ENCODE assay signal across 2 cellular contexts in the genomic region with DNA sequence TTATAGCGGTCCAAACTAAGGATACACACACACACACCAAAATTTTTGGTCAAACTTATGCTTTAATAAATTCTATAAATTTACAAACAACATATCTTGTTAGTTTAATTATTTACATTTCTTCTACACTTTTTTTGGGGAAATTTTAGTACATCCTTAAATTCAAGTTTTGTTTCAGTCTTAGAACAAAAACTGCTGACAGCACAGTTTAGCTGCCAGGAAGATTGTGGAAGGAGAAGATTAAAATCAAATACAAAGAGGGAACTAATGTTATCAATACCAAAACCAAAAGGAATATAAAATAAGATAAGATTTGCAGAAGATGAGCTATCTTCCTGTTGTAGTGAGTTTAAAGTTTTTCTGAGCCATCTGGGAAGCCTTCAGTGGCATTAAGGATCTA.
TF ChIP-seq lines count a peak whose summit lies in the region.

No MANE protein-coding gene starts in this region.

TF ChIP-seq in HepG2, 621 proteins besides CTCF, POLR2A, EP300 and RAD21 (continued from another document):
- TF ChIP-seq ZBTB46 (CRISPR knock-in tag; IDR thresholded peaks at IDR 0.05; ENCODE audit: borderline replicate concordance): no peak
TF ChIP-seq in HepG2: peak in this region for 2.

TF ChIP-seq in K562, 482 proteins besides CTCF, POLR2A, EP300 and RAD21 (continued from another document):
- TF ChIP-seq ARID3A (IDR thresholded peaks at IDR 0.05; ENCODE audit: borderline replicate concordance, low read depth, low read length) (no peak), ZKSCAN3 (CRISPR knock-in tag; IDR thresholded peaks at IDR 0.05) (no peak), NFE2 (IDR thresholded peaks at IDR 0.05; ENCODE audit: low read depth) (no peak), MAFK (IDR thresholded peaks at IDR 0.05; ENCODE audit: low read length) (peak; percentile 47; the same call in 1 of the 2 replicates), TSC22D4 (tag; IDR thresholded peaks at IDR 0.05) (no peak), FOSL1 (tag; conservative IDR thresholded peaks at IDR 0.05) (no peak), MAFG (tag; conservative IDR thresholded peaks at IDR 0.05) (0 out of 2 replicates have a peak, but pooled peaks have one; percentile 9), ZC3H4 (CRISPR knock-in tag; IDR thresholded peaks at IDR 0.05; ENCODE audit: borderline replicate concordance) (no peak), CBFA2T2 (conservative IDR thresholded peaks at IDR 0.05) (no peak), ZNF316 (IDR thresholded peaks at IDR 0.05) (peak; percentile 49; the same call in 1 of the 2 replicates), ZNF184 (CRISPR knock-in tag; IDR thresholded peaks at IDR 0.05) (no peak), FIP1L1 (IDR thresholded peaks at IDR 0.05; ENCODE audit: low read depth, low read length, poor library complexity, severe bottlenecking) (no peak), MAFF (IDR thresholded peaks at IDR 0.05; ENCODE audit: low read length) (peak; percentile 56), ZFP36 (IDR thresholded peaks at IDR 0.05; ENCODE audit: low read depth, low read length, partially characterized antibody) (no peak)
- TF ChIP-seq, protein P1, sequence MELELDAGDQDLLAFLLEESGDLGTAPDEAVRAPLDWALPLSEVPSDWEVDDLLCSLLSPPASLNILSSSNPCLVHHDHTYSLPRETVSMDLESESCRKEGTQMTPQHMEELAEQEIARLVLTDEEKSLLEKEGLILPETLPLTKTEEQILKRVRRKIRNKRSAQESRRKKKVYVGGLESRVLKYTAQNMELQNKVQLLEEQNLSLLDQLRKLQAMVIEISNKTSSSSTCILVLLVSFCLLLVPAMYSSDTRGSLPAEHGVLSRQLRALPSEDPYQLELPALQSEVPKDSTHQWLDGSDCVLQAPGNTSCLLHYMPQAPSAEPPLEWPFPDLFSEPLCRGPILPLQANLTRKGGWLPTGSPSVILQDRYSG (tag; conservative IDR thresholded peaks at IDR 0.05; ENCODE audit: low read depth): no peak
